In the genomic region with DNA sequence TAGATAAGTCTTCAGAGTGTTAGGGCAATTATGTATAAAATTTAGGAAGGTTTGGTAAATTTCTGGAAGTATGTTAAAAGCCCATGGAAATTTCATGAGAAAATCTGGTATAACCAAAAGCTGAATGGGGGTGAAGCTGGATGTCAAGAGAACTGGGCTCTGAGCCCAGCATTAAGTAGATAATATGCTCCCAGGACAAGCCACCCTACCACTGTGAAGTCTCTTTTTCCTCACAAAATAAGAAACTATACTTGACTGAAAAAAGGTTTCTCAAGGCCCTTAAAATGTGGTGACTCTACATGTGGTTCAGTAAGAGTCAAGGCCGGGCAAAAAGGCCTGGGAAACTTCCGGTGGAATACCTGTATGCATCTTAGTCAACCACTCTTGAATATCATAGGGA, we compare ENCODE assay signal across 16 cellular contexts.
DNase-seq lines count a peak whose midpoint lies in the region; ATAC-seq and TF ChIP-seq lines count a peak whose summit lies in the region.
"Had no signal": no experiment of that assay in that cellular context is flagged by ENCODE, and none has a peak within 500 bp of the region (broad histone marks: within the 10 kb centered on the region; RNA-seq: fewer than 3 reads in every experiment).

No MANE protein-coding gene starts in this region.

- ATAC-seq in Right ventricle myocardium superior (ENCODE audit: poor library complexity) (peak; percentile 47), HG03432 (IDR thresholded peaks at IDR 0.05; ENCODE audit: unreplicated experiment) (no peak)
- ATAC-seq: GM23338, HepG2 had no signal

- peak overlapping the region; percentile 61 for H3K27ac Mint-ChIP-seq in chondrocyte (ENCODE audit: unreplicated experiment)
- H3K27ac Mint-ChIP-seq: CD14-positive monocyte; CD4-positive, alpha-beta memory T cell; GM23338 had no signal

- peak overlapping the region; percentile 21; the same call in 1 of the 2 replicates for H3K4me2 ChIP-seq in DOHH2 (ENCODE audit: low read length)
- H3K4me2 ChIP-seq: GM23338 had no signal

- H3K36me3 Mint-ChIP-seq in chondrocyte (ENCODE audit: low read depth), result peaks cover 17% of the 10 kb centered on the region
- H3K36me3 Mint-ChIP-seq: CD14-positive monocyte; CD4-positive, alpha-beta memory T cell had no signal

- no peaks in the 10 kb centered on the region for H3K27me3 Mint-ChIP-seq in chondrocyte (ENCODE audit: low read depth)
- H3K27me3 Mint-ChIP-seq: IgD-negative memory B cell had no signal

- H3K36me3 ChIP-seq in DOHH2 (ENCODE audit: control insufficient read depth, low read length), result peaks cover 7% of the 10 kb centered on the region
- H3K36me3 ChIP-seq in tibial artery, result no peaks in the 10 kb centered on the region

- H3K27ac ChIP-seq in DOHH2 (ENCODE audit: low read depth, low read length) (no peak overlapping the region), tibial artery (peak overlapping the region; percentile 3 to 42)

- H3K9me3 Mint-ChIP-seq in chondrocyte (ENCODE audit: low read depth), result no peaks in the 10 kb centered on the region
- H3K9me3 Mint-ChIP-seq: GM23338 had no signal

- no peak overlapping the region for H3K4me3 Mint-ChIP-seq in chondrocyte (ENCODE audit: unreplicated experiment)
- H3K4me3 Mint-ChIP-seq: CD14-positive monocyte; CD4-positive, alpha-beta memory T cell; GM23338; IgD-negative memory B cell had no signal

- TF ChIP-seq CTCF in DOHH2 (IDR thresholded peaks at IDR 0.05; ENCODE audit: low read depth, low read length, poor library complexity, severe bottlenecking) (no peak), chondrocyte (IDR thresholded peaks at IDR 0.05) (no peak), tibial artery (IDR thresholded peaks at IDR 0.05) (no peak)

- H3K9me3 ChIP-seq in DOHH2 (ENCODE audit: control insufficient read depth, insufficient read depth, low read length), result no peaks in the 10 kb centered on the region
- no peaks in the 10 kb centered on the region for H3K9me3 ChIP-seq in tibial artery

- H3K4me3 ChIP-seq in DOHH2 (ENCODE audit: low read length) (no peak overlapping the region), tibial artery (no peak overlapping the region)
- H3K4me3 ChIP-seq: GM23338 had no signal

- H3K4me1 ChIP-seq in DOHH2 (ENCODE audit: control insufficient read depth, low read length) (peaks cover 47% of the 10 kb centered on the region), tibial artery (peaks cover 0 to 81% (median 28%) of the 10 kb centered on the region in 4 donors)

- no peaks in the 10 kb centered on the region for H3K9me2 ChIP-seq in DOHH2 (replicated peaks; ENCODE audit: control insufficient read depth, low read length)

- DNase-seq in Right ventricle myocardium superior, result no peak
- DNase-seq in cardiac septum (ENCODE audit: low spot score), result no peak
- DNase-seq in chondrocyte (ENCODE audit: low spot score), result no peak
- no peak for DNase-seq in tibial artery
- no peak for DNase-seq in D341Med (ENCODE audit: low spot score)
- DNase-seq: ACHN; CD4-positive, alpha-beta memory T cell; GF-D8; HCEC 1CT; KBM-7 had no signal

- H3F3A ChIP-seq in DOHH2 (ENCODE audit: control insufficient read depth, insufficient read depth), result no peaks in the 10 kb centered on the region

- intact Hi-C loops in Right ventricle myocardium superior (cut with DNase I), result no loop called here
- intact Hi-C loops in cardiac septum (cut with DNase I), result no loop called here
- intact Hi-C loops in tibial artery (cut with DNase I; ENCODE audit: low total_unique reads), result no loop called here

- no peaks in the 10 kb centered on the region for H3K79me2 ChIP-seq in DOHH2 (ENCODE audit: control insufficient read depth, low read length)

- H4K20me1 ChIP-seq in DOHH2 (ENCODE audit: control insufficient read depth, insufficient read depth, low read depth, low read length), result no peaks in the 10 kb centered on the region

- H3K27me3 ChIP-seq in DOHH2 (ENCODE audit: control insufficient read depth, low read length) (no peaks in the 10 kb centered on the region), tibial artery (no peaks in the 10 kb centered on the region)

- H3K4me1 Mint-ChIP-seq in chondrocyte (ENCODE audit: low read depth), result peaks cover 49% of the 10 kb centered on the region
- H3K4me1 Mint-ChIP-seq: CD14-positive monocyte; CD4-positive, alpha-beta memory T cell; GM23338 had no signal
